Comparison of ENCODE assay signal across 21 cellular contexts in genomic region chr18:67308819-67309218, GRCh38.
DNase-seq lines count a peak whose midpoint lies in the region; ATAC-seq and TF ChIP-seq lines count a peak whose summit lies in the region.
"Had no signal": no experiment of that assay in that cellular context is flagged by ENCODE, and none has a peak within 500 bp of the region (broad histone marks: within the 10 kb centered on the region; RNA-seq: fewer than 3 reads in every experiment).

No MANE protein-coding gene starts in this region.

- H3K36me3 ChIP-seq in ACC112 (ENCODE audit: insufficient read depth, low read length) (peaks cover 4% of the 10 kb centered on the region; the same call in 1 of the 2 replicates), neuronal stem cell (replicated peaks in 1 of 2; ENCODE audit: control insufficient read depth in 2 of 2, insufficient read depth in 2 of 2, low read length in 2 of 2) (no peaks in the 10 kb centered on the region), smooth muscle cell (ENCODE audit: low read depth) (no peaks in the 10 kb centered on the region)
- H3K36me3 ChIP-seq: BE2C; BLaER1 treated with 17β-estradiol and CSF1 and Interleukin-3, amounts not matched to agents 10 nM and 100 nM had no signal

- no peak overlapping the region for H2AK5ac ChIP-seq in neuronal stem cell (ENCODE audit: low read depth, low read length)

- H3K23ac ChIP-seq in neuronal stem cell (ENCODE audit: low read depth, low read length, poor library complexity) = no peak overlapping the region

- no peaks in the 10 kb centered on the region for H3K9me3 ChIP-seq in neuronal stem cell (replicated peaks in 1 of 2; ENCODE audit: control insufficient read depth in 2 of 2, insufficient read depth in 1 of 2, low read depth in 1 of 2, low read length in 2 of 2)
- no peaks in the 10 kb centered on the region for H3K9me3 ChIP-seq in smooth muscle cell (replicated peaks; ENCODE audit: low read depth)
- H3K9me3 ChIP-seq: BE2C; BLaER1 treated with 17β-estradiol and CSF1 and Interleukin-3, amounts not matched to agents 10 nM and 100 nM had no signal

- H3K79me2 ChIP-seq in ACC112 (ENCODE audit: control insufficient read depth, insufficient read depth, low read length, unreplicated experiment) (no peaks in the 10 kb centered on the region), smooth muscle cell (ENCODE audit: low read depth) (no peaks in the 10 kb centered on the region)

- no peak overlapping the region for H2BK120ac ChIP-seq in neuronal stem cell (ENCODE audit: low read depth, low read length)

- H2AFZ ChIP-seq in ACC112 (ENCODE audit: low read length, unreplicated experiment) (peak overlapping the region; percentile 39), neuronal stem cell (ENCODE audit: low read length) (peak overlapping the region; percentile 61), smooth muscle cell (ENCODE audit: low read depth) (peak overlapping the region; percentile 61)
- H2AFZ ChIP-seq: GM23338 had no signal

- no peaks in the 10 kb centered on the region for H3F3A ChIP-seq in smooth muscle cell (ENCODE audit: low read depth)

- no peaks in the 10 kb centered on the region for H3K79me1 ChIP-seq in neuronal stem cell (ENCODE audit: low read depth, low read length)

- H3K4me3 ChIP-seq in ACC112 (ENCODE audit: low read depth, low read length) = no peak overlapping the region
- no peak overlapping the region for H3K4me3 ChIP-seq in neuronal stem cell (ENCODE audit: low read length in 2 of 2)
- no peak overlapping the region for H3K4me3 ChIP-seq in smooth muscle cell
- H3K4me3 ChIP-seq: BLaER1 treated with 17β-estradiol and CSF1 and Interleukin-3, amounts not matched to agents 10 nM and 100 nM; GM23338 had no signal

- H3K4ac ChIP-seq in neuronal stem cell (ENCODE audit: low read length) = no peak overlapping the region

- peak; percentile 82 for DNase-seq in myocyte (ENCODE audit: low read depth)
- DNase-seq in neuronal stem cell (ENCODE audit: low spot score) = no peak
- DNase-seq in smooth muscle cell (lab: John Stamatoyannopoulos, UW; ENCODE audit: unreplicated experiment) = no peak
- DNase-seq in GM19238 (ENCODE audit: insufficient read length, low spot score) = no peak
- DNase-seq in DMS153 treated with DMSO at 0.1 percent for 48 hours (lab: John Stamatoyannopoulos, UW; ENCODE audit: unreplicated experiment) = no peak
- DNase-seq: ACHN; AML-193; BE2C; CD4-positive, alpha-beta T cell; CD8-positive, alpha-beta memory T cell; DMS 273 treated with DMSO at 0.1 percent for 48 hours; DMS53; DMS79 treated with DMSO at 0.1 percent for 48 hours; GF-D8; H9 had no signal

- H2BK12ac ChIP-seq in neuronal stem cell (ENCODE audit: low read length) = no peak overlapping the region

- no CpG with 5 or more reads among the region's 4 CpGs for WGBS in neuronal stem cell (ENCODE audit: extremely low coverage in 2 of 2, insufficient read length in 2 of 2, insufficient replicate concordance in 1 of 2), 2 donors
- WGBS in smooth muscle cell (ENCODE audit: low lambda C conversion rate) = 83% methylated on average over 4 of the region's 4 CpGs

- no peak overlapping the region for H4K91ac ChIP-seq in neuronal stem cell (ENCODE audit: low read depth, low read length, poor library complexity)

- no peak overlapping the region for H3K14ac ChIP-seq in neuronal stem cell (ENCODE audit: low read length)

- no peaks in the 10 kb centered on the region for H4K20me1 ChIP-seq in smooth muscle cell (ENCODE audit: low read depth)
- H4K20me1 ChIP-seq: BLaER1 treated with 17β-estradiol and CSF1 and Interleukin-3, amounts not matched to agents 10 nM and 100 nM had no signal

- H3K9ac ChIP-seq in neuronal stem cell (ENCODE audit: low read depth, low read length, poor library complexity) (no peak overlapping the region), smooth muscle cell (ENCODE audit: low read depth) (no peak overlapping the region)
- H3K9ac ChIP-seq: BLaER1 treated with 17β-estradiol and CSF1 and Interleukin-3, amounts not matched to agents 10 nM and 100 nM had no signal

- H3K4me2 ChIP-seq in neuronal stem cell (ENCODE audit: insufficient read depth, low read length, poor library complexity, severe bottlenecking) (no peak overlapping the region), smooth muscle cell (no peak overlapping the region)
- H3K4me2 ChIP-seq: BLaER1 treated with 17β-estradiol and CSF1 and Interleukin-3, amounts not matched to agents 10 nM and 100 nM; GM23338 had no signal

- H3K18ac ChIP-seq in neuronal stem cell (ENCODE audit: low read length) = no peak overlapping the region

- no peak overlapping the region for H4K8ac ChIP-seq in neuronal stem cell (ENCODE audit: low read depth, low read length)

- H2BK15ac ChIP-seq in neuronal stem cell (ENCODE audit: low read length) = no peak overlapping the region

- H3K27ac ChIP-seq in ACC112 (ENCODE audit: low read depth, low read length) (no peak overlapping the region), neuronal stem cell (replicated peaks; ENCODE audit: low read length) (no peak overlapping the region), smooth muscle cell (ENCODE audit: low read depth) (no peak overlapping the region)
- H3K27ac ChIP-seq: 22Rv1; BLaER1 treated with 17β-estradiol and CSF1 and Interleukin-3, amounts not matched to agents 10 nM and 100 nM had no signal

- no peak for ATAC-seq in GM21737 (IDR thresholded peaks at IDR 0.05; ENCODE audit: unreplicated experiment)
- ATAC-seq: GM23338, HCT116 had no signal

- H3K4me1 ChIP-seq in ACC112 (ENCODE audit: control insufficient read depth, insufficient read depth, low read length, unreplicated experiment) = peaks cover 34% of the 10 kb centered on the region
- H3K4me1 ChIP-seq in neuronal stem cell (ENCODE audit: control insufficient read depth in 2 of 2, insufficient read depth in 1 of 2, low read depth in 1 of 2, low read length in 2 of 2) = no peaks in the 10 kb centered on the region
- no peaks in the 10 kb centered on the region for H3K4me1 ChIP-seq in smooth muscle cell (ENCODE audit: low read depth)
- H3K4me1 ChIP-seq: BE2C; BLaER1 treated with 17β-estradiol and CSF1 and Interleukin-3, amounts not matched to agents 10 nM and 100 nM had no signal

- H2BK5ac ChIP-seq in neuronal stem cell (ENCODE audit: low read length) = no peak overlapping the region

- H3K27me3 ChIP-seq in ACC112 (ENCODE audit: insufficient read depth, low read length) (no peaks in the 10 kb centered on the region), neuronal stem cell (ENCODE audit: control insufficient read depth in 3 of 3, insufficient read depth in 3 of 3, low read depth in 1 of 3, low read length in 3 of 3) (no peaks in the 10 kb centered on the region), smooth muscle cell (ENCODE audit: low read depth) (no peaks in the 10 kb centered on the region)
- H3K27me3 ChIP-seq: BE2C; BLaER1 treated with 17β-estradiol and CSF1 and Interleukin-3, amounts not matched to agents 10 nM and 100 nM had no signal

- TF ChIP-seq CTCF in smooth muscle cell (IDR thresholded peaks at IDR 0.05; ENCODE audit: borderline replicate concordance, insufficient read depth, poor library complexity, severe bottlenecking) = no peak
